In genomic region chr9:81619353-81620008, GRCh38 we compare ENCODE assay signal across 10 cellular contexts.
DNase-seq lines count a peak whose midpoint lies in the region; ATAC-seq and TF ChIP-seq lines count a peak whose summit lies in the region.
"Had no signal": no experiment of that assay in that cellular context is flagged by ENCODE, and none has a peak within 500 bp of the region (broad histone marks: within the 10 kb centered on the region; RNA-seq: fewer than 3 reads in every experiment).

No MANE protein-coding gene starts in this region.

- H3K27ac Mint-ChIP-seq in osteocyte (ENCODE audit: unreplicated experiment), result peak overlapping the region; percentile 60
- H3K27ac Mint-ChIP-seq in activated CD8-positive, alpha-beta memory T cell treated with anti-CD3 and anti-CD28 coated beads, Interleukin-2, amount 10 ng/mL, durations not matched to agents 7 days and 5 days, result no peak overlapping the region
- H3K27ac Mint-ChIP-seq in activated CD4-positive, alpha-beta memory T cell treated with anti-CD3 and anti-CD28 coated beads for 36 hours, result no peak overlapping the region

- no peak overlapping the region for H3K4me3 Mint-ChIP-seq in osteocyte (ENCODE audit: unreplicated experiment)
- no peak overlapping the region for H3K4me3 Mint-ChIP-seq in activated CD8-positive, alpha-beta memory T cell treated with anti-CD3 and anti-CD28 coated beads, Interleukin-2, amount 10 ng/mL, durations not matched to agents 7 days and 5 days
- no peak overlapping the region for H3K4me3 Mint-ChIP-seq in activated CD4-positive, alpha-beta memory T cell treated with anti-CD3 and anti-CD28 coated beads for 36 hours

- peak; percentile 35 for ATAC-seq in GM18519 (IDR thresholded peaks at IDR 0.05; ENCODE audit: low FRiP score, unreplicated experiment)
- peak; percentile 66 for ATAC-seq in HG03378 (IDR thresholded peaks at IDR 0.05; ENCODE audit: unreplicated experiment)
- no peak for ATAC-seq in activated CD8-positive, alpha-beta memory T cell treated with anti-CD3 and anti-CD28 coated beads, Interleukin-2, amount 10 ng/mL, durations not matched to agents 7 days and 5 days

- intact Hi-C loops in activated CD4-positive, alpha-beta memory T cell treated with anti-CD3 and anti-CD28 coated beads for 36 hours (cut with micrococcal nuclease), result no loop called here

- peaks cover 60% of the 10 kb centered on the region for H3K36me3 Mint-ChIP-seq in osteocyte (ENCODE audit: unreplicated experiment)
- no peaks in the 10 kb centered on the region for H3K36me3 Mint-ChIP-seq in activated CD8-positive, alpha-beta memory T cell treated with anti-CD3 and anti-CD28 coated beads, Interleukin-2, amount 10 ng/mL, durations not matched to agents 7 days and 5 days
- H3K36me3 Mint-ChIP-seq in activated CD4-positive, alpha-beta memory T cell treated with anti-CD3 and anti-CD28 coated beads for 36 hours, result no peaks in the 10 kb centered on the region

- in situ Hi-C loops in brain microvascular endothelial cell (cut with HindIII; ENCODE audit: low pct_ligation_motif_present, low sequenced_read_pairs), result no loop called here

- H3K4me3 ChIP-seq in brain microvascular endothelial cell (ENCODE audit: low read depth, low read length), result no peak overlapping the region

- TF ChIP-seq CTCF in brain microvascular endothelial cell (IDR thresholded peaks at IDR 0.05; ENCODE audit: low read depth, low read length, missing control alignments) (no peak), osteocyte (IDR thresholded peaks at IDR 0.05) (no peak)

- DNase-seq in brain microvascular endothelial cell (peak; percentile 69), osteocyte (ENCODE audit: extremely low spot score, unreplicated experiment) (no peak), DMS153 (lab: John Stamatoyannopoulos, UW) (no peak), T-helper 1 cell (no peak)
- DNase-seq in activated CD8-positive, alpha-beta memory T cell treated with anti-CD3 and anti-CD28 coated beads, Interleukin-2, amount 10 ng/mL, durations not matched to agents 7 days and 5 days, result no peak
- DNase-seq in activated CD4-positive, alpha-beta memory T cell treated with anti-CD3 and anti-CD28 coated beads for 36 hours, result no peak
- DNase-seq: activated CD4-positive, CD25-positive, alpha-beta regulatory T cell treated with anti-CD3 and anti-CD28 coated beads, Interleukin-2, amount 50 U/mL, for 72 hours; NCI-H524 treated with DMSO at 0.1 percent for 48 hours had no signal

- no peaks in the 10 kb centered on the region for H3K9me3 Mint-ChIP-seq in osteocyte (ENCODE audit: unreplicated experiment)
- H3K9me3 Mint-ChIP-seq in activated CD8-positive, alpha-beta memory T cell treated with anti-CD3 and anti-CD28 coated beads, Interleukin-2, amount 10 ng/mL, durations not matched to agents 7 days and 5 days (ENCODE audit: low read depth), result no peaks in the 10 kb centered on the region
- no peaks in the 10 kb centered on the region for H3K9me3 Mint-ChIP-seq in activated CD4-positive, alpha-beta memory T cell treated with anti-CD3 and anti-CD28 coated beads for 36 hours

- no peaks in the 10 kb centered on the region for H3K36me3 ChIP-seq in brain microvascular endothelial cell (replicated peaks)

- CTCF ChIA-PET in activated CD8-positive, alpha-beta memory T cell treated with anti-CD3 and anti-CD28 coated beads, Interleukin-2, amount 10 ng/mL, durations not matched to agents 7 days and 5 days (lab: Charles Lee), result no interaction called here
- CTCF ChIA-PET in activated CD4-positive, alpha-beta memory T cell treated with anti-CD3 and anti-CD28 coated beads for 36 hours (lab: Charles Lee), result no interaction called here

- no peaks in the 10 kb centered on the region for H3K27me3 ChIP-seq in brain microvascular endothelial cell (replicated peaks)

- H3K4me1 Mint-ChIP-seq in osteocyte (ENCODE audit: unreplicated experiment), result peaks cover 42% of the 10 kb centered on the region
- no peaks in the 10 kb centered on the region for H3K4me1 Mint-ChIP-seq in activated CD8-positive, alpha-beta memory T cell treated with anti-CD3 and anti-CD28 coated beads, Interleukin-2, amount 10 ng/mL, durations not matched to agents 7 days and 5 days
- peaks cover 3% of the 10 kb centered on the region for H3K4me1 Mint-ChIP-seq in activated CD4-positive, alpha-beta memory T cell treated with anti-CD3 and anti-CD28 coated beads for 36 hours (ENCODE audit: low read depth)

- no peak overlapping the region for H3K27ac ChIP-seq in brain microvascular endothelial cell

- H3K27me3 Mint-ChIP-seq in osteocyte (ENCODE audit: unreplicated experiment), result no peaks in the 10 kb centered on the region
- no peaks in the 10 kb centered on the region for H3K27me3 Mint-ChIP-seq in activated CD8-positive, alpha-beta memory T cell treated with anti-CD3 and anti-CD28 coated beads, Interleukin-2, amount 10 ng/mL, durations not matched to agents 7 days and 5 days
- H3K27me3 Mint-ChIP-seq in activated CD4-positive, alpha-beta memory T cell treated with anti-CD3 and anti-CD28 coated beads for 36 hours, result no peaks in the 10 kb centered on the region

- POLR2A ChIA-PET in activated CD4-positive, alpha-beta memory T cell treated with anti-CD3 and anti-CD28 coated beads for 36 hours (lab: Charles Lee), result no interaction called here
